ENCODE assay signal across 22 cellular contexts in the genomic region with DNA sequence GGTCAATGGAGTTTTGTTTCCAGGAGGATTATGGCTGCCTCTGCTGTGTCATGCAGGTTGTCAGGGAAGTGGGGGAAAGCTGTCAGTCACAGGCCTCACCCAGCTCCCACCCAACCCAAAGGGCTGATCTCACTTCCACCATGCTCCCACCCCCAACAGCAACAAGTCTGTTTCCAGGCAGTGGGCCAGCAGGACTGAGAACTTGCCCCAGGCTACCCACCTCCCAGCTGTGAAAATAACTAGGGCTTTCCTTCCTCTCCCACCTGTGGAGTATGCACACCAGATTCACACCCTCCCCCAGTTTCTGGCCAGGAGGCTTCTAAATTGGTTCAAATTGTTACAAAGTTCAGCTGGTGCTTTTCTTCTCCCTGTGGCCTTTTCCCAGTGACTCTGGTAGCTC.
DNase-seq lines count a peak whose midpoint lies in the region; ATAC-seq and TF ChIP-seq lines count a peak whose summit lies in the region.
"Had no signal": no experiment of that assay in that cellular context is flagged by ENCODE, and none has a peak within 500 bp of the region (broad histone marks: within the 10 kb centered on the region; RNA-seq: fewer than 3 reads in every experiment).

No MANE protein-coding gene starts in this region.

- no peaks in the 10 kb centered on the region for H3K27me3 ChIP-seq in spleen (replicated peaks in 1 of 7)
- H3K27me3 ChIP-seq: BLaER1, colonic mucosa, neural progenitor cell had no signal

- no peak overlapping the region for H3K4me3 Mint-ChIP-seq in progenitor cell of endocrine pancreas (ENCODE audit: low read depth)
- H3K4me3 Mint-ChIP-seq: neural progenitor cell; stimulated activated effector memory CD8-positive, alpha-beta T cell treated with anti-CD3 and anti-CD28 coated beads, Interleukin-12 subunit alpha, Interleukin-12 subunit beta, amount 100 ng/mL, for 72 hours had no signal

- H3K27ac Mint-ChIP-seq in progenitor cell of endocrine pancreas = peak overlapping the region; percentile 79
- H3K27ac Mint-ChIP-seq: stimulated activated effector memory CD8-positive, alpha-beta T cell treated with anti-CD3 and anti-CD28 coated beads, Interleukin-12 subunit alpha, Interleukin-12 subunit beta, amount 100 ng/mL, for 72 hours had no signal

- TF ChIP-seq POLR2A in spleen (IDR thresholded peaks at IDR 0.05) = no peak

- intact Hi-C loops in spleen (cut with DNase I; ENCODE audit: low total_unique reads) = no loop called here

- no peak overlapping the region for H3K27ac ChIP-seq in spleen
- H3K27ac ChIP-seq: 22Rv1, BLaER1, colonic mucosa, GM23248, neural progenitor cell, thoracic aorta had no signal

- H3K9me3 Mint-ChIP-seq in progenitor cell of endocrine pancreas (ENCODE audit: low read depth) = peaks cover 19% of the 10 kb centered on the region

- no peak for TF ChIP-seq CTCF in progenitor cell of endocrine pancreas (IDR thresholded peaks at IDR 0.05; ENCODE audit: unreplicated experiment)
- TF ChIP-seq CTCF in spleen (IDR thresholded peaks at IDR 0.05 in 8 of 11, conservative IDR thresholded peaks at IDR 0.05 in 3 of 11) = no peak

- no peaks in the 10 kb centered on the region for H3K4me1 ChIP-seq in spleen
- H3K4me1 ChIP-seq: BLaER1, colonic mucosa, neural progenitor cell had no signal

- no peak for ATAC-seq in HG03196 (IDR thresholded peaks at IDR 0.05; ENCODE audit: unreplicated experiment)
- ATAC-seq: stimulated activated effector memory CD8-positive, alpha-beta T cell treated with anti-CD3 and anti-CD28 coated beads, Interleukin-12 subunit alpha, Interleukin-12 subunit beta, amount 100 ng/mL, for 72 hours had no signal

- H3K4me3 ChIP-seq in spleen = no peak overlapping the region
- H3K4me3 ChIP-seq: BLaER1, colonic mucosa, GM23248, neural progenitor cell, thoracic aorta had no signal

- peaks cover 0 to 4% (median 0%) of the 10 kb centered on the region in 8 donors for H3K9me3 ChIP-seq in spleen
- H3K9me3 ChIP-seq: colonic mucosa, thoracic aorta had no signal

- no peaks in the 10 kb centered on the region for H3K36me3 Mint-ChIP-seq in progenitor cell of endocrine pancreas (ENCODE audit: insufficient read depth)
- H3K36me3 Mint-ChIP-seq: neural progenitor cell; stimulated activated effector memory CD8-positive, alpha-beta T cell treated with anti-CD3 and anti-CD28 coated beads, Interleukin-12 subunit alpha, Interleukin-12 subunit beta, amount 100 ng/mL, for 72 hours had no signal

- no peaks in the 10 kb centered on the region for H3K36me3 ChIP-seq in spleen
- H3K36me3 ChIP-seq: BLaER1, colonic mucosa, neural progenitor cell, thoracic aorta had no signal

- DNase-seq in NCI-H1417 (lab: John Stamatoyannopoulos, UW) (peak in 2 of 3 experiments; percentile 3 to 21), NCI-H1417 treated with DMSO at 0.1 percent for 48 hours (lab: John Stamatoyannopoulos, UW) (no peak), NCI-H146 treated with DMSO at 0.1 percent for 48 hours (lab: John Stamatoyannopoulos, UW; ENCODE audit: unreplicated experiment) (peak; percentile 72), astrocyte of the hippocampus (ENCODE audit: low read depth, low spot score) (peak; percentile 2), progenitor cell of endocrine pancreas (ENCODE audit: low spot score, unreplicated experiment) (no peak), spleen (no peak), NCI-H446 (lab: John Stamatoyannopoulos, UW) (no peak)
- DNase-seq: activated CD4-positive, alpha-beta T cell treated with anti-CD3 and anti-CD28 coated beads, Interleukin-2, amount 50 U/mL, for 1 hour; activated naive CD4-positive, alpha-beta T cell treated with anti-CD3 and anti-CD28 coated beads, Interleukin-2, amount 50 U/mL, for 16 hours; colonic mucosa; DMS53; GM23248; NCI-H187 treated with DMSO at 0.1 percent for 48 hours; NCI-H526; retina; stimulated activated CD4-positive, alpha-beta T cell treated with anti-CD3 and anti-CD28 coated beads, Interleukin-15, amount 100 ng/mL, for 24 hours had no signal

- H3K4me1 Mint-ChIP-seq in progenitor cell of endocrine pancreas (ENCODE audit: low read depth) = no peaks in the 10 kb centered on the region
- H3K4me1 Mint-ChIP-seq: neural progenitor cell; stimulated activated effector memory CD8-positive, alpha-beta T cell treated with anti-CD3 and anti-CD28 coated beads, Interleukin-12 subunit alpha, Interleukin-12 subunit beta, amount 100 ng/mL, for 72 hours had no signal

- no peaks in the 10 kb centered on the region for H3K27me3 Mint-ChIP-seq in progenitor cell of endocrine pancreas

Comparison
In these comparisons a context has a peak if more than half of its experiments do, and no peak if none do; other contexts are left out.
1. DNase-seq: peak in NCI-H1417 (2 of 3), NCI-H146 treated with DMSO at 0.1 percent for 48 hours (single experiment) and astrocyte of the hippocampus (single experiment); none in NCI-H1417 treated with DMSO at 0.1 percent for 48 hours (single experiment), progenitor cell of endocrine pancreas (single experiment), spleen (single experiment) and NCI-H446 (0 of 2).